In genomic region chr3:117553461-117553860, GRCh38 we compare ENCODE assay signal across 10 cellular contexts.
DNase-seq lines count a peak whose midpoint lies in the region; ATAC-seq and TF ChIP-seq lines count a peak whose summit lies in the region.
"Had no signal": no experiment of that assay in that cellular context is flagged by ENCODE, and none has a peak within 500 bp of the region (broad histone marks: within the 10 kb centered on the region; RNA-seq: fewer than 3 reads in every experiment).

No MANE protein-coding gene starts in this region.

- H3K9me3 Mint-ChIP-seq in neural progenitor cell: no peaks in the 10 kb centered on the region
- H3K9me3 Mint-ChIP-seq: dendritic cell treated with granulocyte-macrophage colony-stimulating factor and Interleukin-4, amounts not matched to agents 40 ng/mL and 50 ng/mL, for 4 days had no signal

- H3K9me3 ChIP-seq in neural progenitor cell (ENCODE audit: low read depth) (no peaks in the 10 kb centered on the region), adrenal gland (replicated peaks in 1 of 3) (no peaks in the 10 kb centered on the region)
- H3K9me3 ChIP-seq: thoracic aorta had no signal

- no peaks in the 10 kb centered on the region for H3F3A ChIP-seq in neural progenitor cell (ENCODE audit: low read depth)

- H3K36me3 ChIP-seq in neural progenitor cell: no peaks in the 10 kb centered on the region
- no peaks in the 10 kb centered on the region for H3K36me3 ChIP-seq in adrenal gland (replicated peaks in 1 of 2)
- H3K36me3 ChIP-seq: thoracic aorta had no signal

- H3K4me3 Mint-ChIP-seq in neural progenitor cell: no peak overlapping the region
- H3K4me3 Mint-ChIP-seq: dendritic cell treated with granulocyte-macrophage colony-stimulating factor and Interleukin-4, amounts not matched to agents 40 ng/mL and 50 ng/mL, for 4 days had no signal

- H4K20me1 ChIP-seq in neural progenitor cell (ENCODE audit: low read depth): no peaks in the 10 kb centered on the region

- H3K4me1 Mint-ChIP-seq in neural progenitor cell: no peaks in the 10 kb centered on the region

- H3K27me3 Mint-ChIP-seq in neural progenitor cell (ENCODE audit: insufficient read depth, low read depth): peaks cover 2% of the 10 kb centered on the region

- intact Hi-C loops in adrenal gland (cut with DNase I): no loop called here

- H3K4me3 ChIP-seq in neural progenitor cell: no peak overlapping the region
- H3K4me3 ChIP-seq in adrenal gland: no peak overlapping the region
- H3K4me3 ChIP-seq: thoracic aorta had no signal

- H3K4me2 ChIP-seq in neural progenitor cell: no peak overlapping the region

- no peaks in the 10 kb centered on the region for H3K79me2 ChIP-seq in neural progenitor cell (ENCODE audit: low read depth)

- H3K9ac ChIP-seq in neural progenitor cell: no peak overlapping the region

- H3K27ac ChIP-seq in neural progenitor cell: no peak overlapping the region
- no peak overlapping the region for H3K27ac ChIP-seq in adrenal gland
- H3K27ac ChIP-seq: thoracic aorta had no signal

- DNase-seq in SKM-1 treated with dmso at 0.1 percent for 144 hours (lab: John Stamatoyannopoulos, UW; ENCODE audit: unreplicated experiment): peak; percentile 51
- DNase-seq in SKM-1 (lab: John Stamatoyannopoulos, UW; ENCODE audit: unreplicated experiment): no peak
- DNase-seq in amniotic epithelial cell (ENCODE audit: low read depth): peak; percentile 41
- DNase-seq in neural progenitor cell (ENCODE audit: low spot score): no peak
- no peak for DNase-seq in adrenal gland
- no peak for DNase-seq in NCI-H2227 treated with DMSO at 0.1 percent for 48 hours (lab: John Stamatoyannopoulos, UW)
- no peak for DNase-seq in NCI-H748 (lab: John Stamatoyannopoulos, UW; ENCODE audit: unreplicated experiment)

- peak; percentile 99 for ATAC-seq in HG03095 (IDR thresholded peaks at IDR 0.05; ENCODE audit: unreplicated experiment)

- no peak for TF ChIP-seq CTCF in neural progenitor cell (IDR thresholded peaks at IDR 0.05)
- TF ChIP-seq CTCF in adrenal gland (IDR thresholded peaks at IDR 0.05): no peak

- TF ChIP-seq POLR2A in adrenal gland (IDR thresholded peaks at IDR 0.05): no peak

- H3K27me3 ChIP-seq in neural progenitor cell (no peaks in the 10 kb centered on the region), adrenal gland (no peaks in the 10 kb centered on the region)

- 69 to 88% (median 77%) methylated on average over 2 of the region's 2 CpGs for WGBS in adrenal gland, 4 donors

- H3K4me1 ChIP-seq in neural progenitor cell: no peaks in the 10 kb centered on the region
- H3K4me1 ChIP-seq in adrenal gland (replicated peaks in 1 of 2): peaks cover 0 to 5% of the 10 kb centered on the region in 2 donors

- H2AFZ ChIP-seq in neural progenitor cell (replicated peaks): no peak overlapping the region

- H3K36me3 Mint-ChIP-seq in neural progenitor cell: no peaks in the 10 kb centered on the region

- H3K27ac Mint-ChIP-seq in neural progenitor cell: no peak overlapping the region

Comparison
In these comparisons a context has a peak if more than half of its experiments do, and no peak if none do; other contexts are left out.
1. DNase-seq: peak in SKM-1 treated with dmso at 0.1 percent for 144 hours (single experiment) and amniotic epithelial cell (single experiment); none in SKM-1 (single experiment), neural progenitor cell (single experiment), adrenal gland (0 of 7), NCI-H2227 treated with DMSO at 0.1 percent for 48 hours (single experiment) and NCI-H748 (single experiment).